8 cellular contexts compared by ENCODE assay signal in genomic region chr13:37602743-37603381, GRCh38. TPM values are rescaled to one million over a fixed set of nuclear protein-coding genes. Genes with fewer than 3 reads are reported as not detected.
DNase-seq lines count a peak whose midpoint lies in the region; ATAC-seq and TF ChIP-seq lines count a peak whose summit lies in the region.

No MANE protein-coding gene starts in this region.

- intact Hi-C loops in esophagus muscularis mucosa (cut with DNase I) (loop anchor here (10.0 kb wide), 2 partner anchors 488 to 528 kb away; no protein-coding TSS in a partner anchor), sciatic nerve (cut with DNase I) (loop anchor here (10.0 kb wide), 1 partner anchor 498 kb away; the partner anchor contains the start of gene CSNK1A1L)

- peak; percentile 8 for TF ChIP-seq CTCF in GM12865 (IDR thresholded peaks at IDR 0.05; ENCODE audit: insufficient read depth, low read depth, low read length, missing control alignments)
- peak; percentile 23 to 48 (median 31) for TF ChIP-seq CTCF in esophagus muscularis mucosa (IDR thresholded peaks at IDR 0.05)

- WGBS in esophagus muscularis mucosa: 61% methylated on average over 5 of the region's 5 CpGs

- no peak for TF ChIP-seq EP300 in esophagus muscularis mucosa (IDR thresholded peaks at IDR 0.05)

- DNase-seq in GM12865 (ENCODE audit: low read depth) (peak; percentile 0), NCI-H748 (lab: John Stamatoyannopoulos, UW; ENCODE audit: unreplicated experiment) (peak; percentile 46), esophagus muscularis mucosa (ENCODE audit: extremely low spot score) (no peak), sciatic nerve (ENCODE audit: low spot score) (no peak), cerebellar nuclear complex (lab: John Stamatoyannopoulos, UW) (no peak), glomerular visceral epithelial cell (ENCODE audit: extremely low spot score) (no peak), Ammon's horn (ENCODE audit: low spot score) (no peak)

- H3K27ac ChIP-seq in esophagus muscularis mucosa (replicated peaks in 1 of 4): no peak overlapping the region

- H3K4me1 ChIP-seq in esophagus muscularis mucosa: peaks cover 0 to 9% (median 2%) of the 10 kb centered on the region in 4 donors

- H3K9me3 ChIP-seq in esophagus muscularis mucosa: no peaks in the 10 kb centered on the region

- H3K27me3 ChIP-seq in esophagus muscularis mucosa: no peaks in the 10 kb centered on the region

- TF ChIP-seq POLR2A in esophagus muscularis mucosa (IDR thresholded peaks at IDR 0.05; ENCODE audit: low read depth): no peak

- H3K4me3 ChIP-seq in GM12865 (ENCODE audit: low read depth, low read length) (no peak overlapping the region), esophagus muscularis mucosa (no peak overlapping the region)

- ATAC-seq in sciatic nerve: peak; percentile 56
- no peak for ATAC-seq in HG02981 (IDR thresholded peaks at IDR 0.05; ENCODE audit: unreplicated experiment)

- H3K36me3 ChIP-seq in esophagus muscularis mucosa: no peaks in the 10 kb centered on the region

RNA-seq across cellular contexts. Expression of gene POSTN, which starts 4.3 kb away (rescaled TPM):
- total RNA-seq in esophagus muscularis mucosa (10 to 100 TPM; 21.6 to 81.7 (median 50.2) TPM), sciatic nerve (27.6 TPM)

Comparison
In these comparisons a context has a peak if more than half of its experiments do, and no peak if none do; other contexts are left out.
1. DNase-seq: peak in GM12865 (single experiment) and NCI-H748 (single experiment); none in esophagus muscularis mucosa (single experiment), sciatic nerve (single experiment), cerebellar nuclear complex (0 of 2), glomerular visceral epithelial cell (single experiment) and Ammon's horn (single experiment).